Comparison of ENCODE assay signal across 19 cellular contexts in the genomic region with DNA sequence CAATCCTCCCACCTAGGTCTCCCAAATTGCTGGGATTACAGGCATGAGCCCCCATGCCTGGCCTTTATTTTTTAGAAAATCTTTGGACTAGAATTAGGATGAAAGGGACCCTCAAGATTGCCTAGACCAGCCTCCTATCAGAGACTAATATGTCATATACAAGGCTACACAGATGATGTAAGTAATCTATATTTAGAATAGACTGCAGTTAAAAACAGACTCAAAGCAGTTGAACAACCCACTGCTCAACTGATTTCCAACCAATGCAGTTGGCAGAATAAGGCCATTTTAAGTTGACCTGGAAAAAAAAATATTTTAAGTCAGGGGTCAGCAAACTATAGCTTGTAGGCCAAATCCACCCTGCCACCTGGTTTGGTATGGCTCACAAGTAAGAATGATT.
"Had no signal": no experiment of that assay in that cellular context is flagged by ENCODE, and none has a peak within 500 bp of the region (broad histone marks: within the 10 kb centered on the region; RNA-seq: fewer than 3 reads in every experiment).

No MANE protein-coding gene starts in this region.

- H3K36me3 ChIP-seq: neutrophil, ovary, thoracic aorta, transverse colon had no signal

- DNase-seq: central memory CD4-positive, alpha-beta T cell; dorsolateral prefrontal cortex; effector CD8-positive, alpha-beta T cell; gastrocnemius medialis; mesendoderm; naive thymus-derived CD8-positive, alpha-beta T cell; ovary; right lobe of liver; stimulated activated CD4-positive, alpha-beta T cell treated with anti-CD3 and anti-CD28 coated beads, Interleukin-2, amount 100 ng/mL, for 24 hours; stimulated activated naive CD4-positive, alpha-beta T cell; stomach; substantia nigra; transverse colon had no signal

- H3K27ac ChIP-seq: coronary artery, dorsolateral prefrontal cortex, epithelial cell of prostate, esophagus muscularis mucosa, gastrocnemius medialis, neutrophil, ovary, right lobe of liver, skin epidermis, stomach, thoracic aorta, transverse colon had no signal

- H3K4me3 ChIP-seq: coronary artery, dorsolateral prefrontal cortex, esophagus muscularis mucosa, gastrocnemius medialis, ovary, right lobe of liver, skin epidermis, stomach, thoracic aorta, transverse colon had no signal

- ATAC-seq: naive thymus-derived CD8-positive, alpha-beta T cell; right lobe of liver had no signal

- H3K9me3 ChIP-seq: esophagus muscularis mucosa, gastrocnemius medialis, neutrophil, ovary, right lobe of liver, stomach, thoracic aorta, transverse colon had no signal

- H3K27me3 ChIP-seq: dorsolateral prefrontal cortex, esophagus muscularis mucosa, gastrocnemius medialis, neutrophil, ovary, right lobe of liver, stomach, transverse colon had no signal

- H3K4me1 ChIP-seq: esophagus muscularis mucosa, stomach had no signal
